ENCODE assay signal across 8 cellular contexts in the genomic region with DNA sequence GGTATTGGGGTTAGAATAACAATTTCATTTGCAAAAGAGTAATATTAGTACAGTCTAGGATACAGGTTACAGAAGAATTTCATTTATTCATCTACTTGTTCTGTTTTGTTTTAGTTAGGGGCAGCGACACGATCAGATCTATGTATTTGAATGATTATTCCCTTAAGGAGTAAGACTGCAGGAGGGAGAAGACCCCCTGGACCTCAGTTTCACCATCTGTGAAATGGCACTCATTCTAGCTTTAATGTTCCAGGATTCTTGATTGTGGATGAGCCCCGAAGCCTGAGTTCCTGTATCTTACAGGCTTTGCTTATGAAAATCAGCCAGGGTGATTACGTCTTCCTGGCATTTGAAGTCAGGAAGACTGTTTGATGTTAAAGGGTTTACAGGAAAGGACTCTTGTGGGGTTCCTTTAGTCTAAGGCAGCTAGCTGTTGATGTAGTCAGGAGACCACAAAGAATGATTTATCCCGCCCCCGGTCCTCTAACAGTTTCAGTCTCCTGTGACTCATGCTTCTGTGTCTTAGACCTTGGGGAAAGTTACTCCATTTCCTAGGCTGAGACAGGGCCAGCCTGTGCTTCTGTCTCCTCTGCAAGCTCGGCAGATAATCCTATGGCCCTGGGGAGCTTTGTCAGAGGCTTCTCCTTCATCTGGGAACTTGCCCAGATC. TPM values are rescaled to one million over a fixed set of nuclear protein-coding genes. Genes with fewer than 3 reads are reported as not detected.
DNase-seq lines count a peak whose midpoint lies in the region; ATAC-seq, FAIRE-seq and TF ChIP-seq lines count a peak whose summit lies in the region.

No MANE protein-coding gene starts in this region.

- DNase-seq in GDM1 (lab: John Stamatoyannopoulos, UW) (peak; percentile 81), GOT3 (lab: John Stamatoyannopoulos, UW) (peak; percentile 71), LoVo (ENCODE audit: low spot score) (peak; percentile 64), endothelial cell of umbilical vein (ENCODE audit: low read depth, low spot score) (peak; percentile 87), omental fat pad (ENCODE audit: low spot score) (no peak), urothelium cell line (ENCODE audit: low spot score) (peak; percentile 84), NCI-H510A (lab: John Stamatoyannopoulos, UW) (no peak)
- DNase-seq in activated CD4-positive, alpha-beta T cell treated with anti-CD3 and anti-CD28 coated beads, Interleukin-2, amount 50 U/mL, for 48 hours: peak; percentile 63 to 78

- FAIRE-seq in endothelial cell of umbilical vein (lab: Jason Lieb, UNC) (peak; percentile 88), urothelium cell line (lab: Jason Lieb, UNC) (no peak)

- H3K79me2 ChIP-seq in endothelial cell of umbilical vein (ENCODE audit: control insufficient read depth, insufficient read depth, low read length): no peaks in the 10 kb centered on the region

- no peak for TF ChIP-seq POLR2A in endothelial cell of umbilical vein (IDR thresholded peaks at IDR 0.05; ENCODE audit: low read depth, low read length)

- H3K27ac ChIP-seq in endothelial cell of umbilical vein (ENCODE audit: insufficient read depth, low read depth, low read length): no peak overlapping the region

- H2AFZ ChIP-seq in endothelial cell of umbilical vein (ENCODE audit: low read depth, low read length): peak overlapping the region; percentile 41

- H3K4me3 ChIP-seq in endothelial cell of umbilical vein (replicated peaks in 1 of 3; ENCODE audit: insufficient read depth in 1 of 3, low read depth in 1 of 3, low read length in 3 of 3): no peak overlapping the region

- no peaks in the 10 kb centered on the region for H3K9me1 ChIP-seq in endothelial cell of umbilical vein (replicated peaks; ENCODE audit: control insufficient read depth, extremely low read depth, insufficient read depth, low read length)

- intact Hi-C loops in endothelial cell of umbilical vein (cut with micrococcal nuclease): no loop called here

- peaks cover 9% of the 10 kb centered on the region for H3K4me1 ChIP-seq in endothelial cell of umbilical vein (ENCODE audit: control insufficient read depth, extremely low read depth, insufficient read depth, low read length)

- no peak overlapping the region for H3K9ac ChIP-seq in endothelial cell of umbilical vein (replicated peaks; ENCODE audit: extremely low read depth, insufficient read depth, low read length)

- no peaks in the 10 kb centered on the region for H4K20me1 ChIP-seq in endothelial cell of umbilical vein (replicated peaks; ENCODE audit: control insufficient read depth, extremely low read depth, insufficient read depth, low read length)

- CTCF ChIA-PET in endothelial cell of umbilical vein (lab: Charles Lee): interaction anchor here (1.2 to 2.7 kb wide), 4 partner anchors 11 to 375 kb away, joined by 3 to 33 read pairs (median 10); partner anchors contain the start of gene SMIM3

- peak overlapping the region; percentile 6 for H3K4me2 ChIP-seq in endothelial cell of umbilical vein (ENCODE audit: insufficient read depth, low read length)

- POLR2A ChIA-PET in endothelial cell of umbilical vein (lab: Charles Lee): no interaction called here

- no TSS peak for BruUV-seq in endothelial cell of umbilical vein (replicated peaks; lab: Mats Ljungman, UMichigan)

- peak; percentile 88 for ATAC-seq in omental fat pad (ENCODE audit: low FRiP score)

- dilution Hi-C loops in endothelial cell of umbilical vein (cut with MboI; ENCODE audit: extremely low pct_ligation_motif_present, low sequenced_read_pairs): no loop called here

- no peaks in the 10 kb centered on the region for H3K9me3 ChIP-seq in endothelial cell of umbilical vein (replicated peaks; ENCODE audit: control insufficient read depth, insufficient read depth, low read length)

- no peaks in the 10 kb centered on the region for H3K36me3 ChIP-seq in endothelial cell of umbilical vein (ENCODE audit: control insufficient read depth in 2 of 2, extremely low read depth in 1 of 2, insufficient read depth in 2 of 2, low read length in 2 of 2)

- H3K27me3 ChIP-seq in endothelial cell of umbilical vein (ENCODE audit: control insufficient read depth in 2 of 2, insufficient read depth in 2 of 2, low read length in 2 of 2): peaks cover 7 to 9% of the 10 kb centered on the region in 2 experiments

- TF ChIP-seq CTCF in endothelial cell of umbilical vein (IDR thresholded peaks at IDR 0.05; ENCODE audit: extremely low read depth in 1 of 2, insufficient read depth in 1 of 2, low read depth in 1 of 2, low read length in 2 of 2) (no peak), omental fat pad (IDR thresholded peaks at IDR 0.05) (no peak)

TF ChIP-seq in endothelial cell of umbilical vein, 7 proteins besides CTCF, POLR2A, EP300 and RAD21:
- peak; percentile 81 for TF ChIP-seq FOS (IDR thresholded peaks at IDR 0.05; ENCODE audit: borderline replicate concordance, insufficient read depth, low read length)
- TF ChIP-seq JUN (IDR thresholded peaks at IDR 0.05; ENCODE audit: borderline replicate concordance, insufficient read depth, insufficient read length, low read depth): no peak

RNA-seq across cellular contexts. Expression of gene SMIM3, which starts 11.5 kb away (rescaled TPM):
- total RNA-seq in endothelial cell of umbilical vein: 0.97 and 1.0 TPM in 2 replicates
- 1.4 and 2.0 TPM in 2 replicates for polyA plus RNA-seq in endothelial cell of umbilical vein
- 1.8 TPM in 2 replicates for polyA plus RNA-seq in endothelial cell of umbilical vein (2011; cell fraction: cytosol; rRNA removed)
- polyA plus RNA-seq in endothelial cell of umbilical vein (2011; cell fraction: nucleus; rRNA removed): 0.74 and 0.94 TPM in 2 replicates
- 0.59 and 1.2 TPM in 2 replicates for polyA plus RNA-seq in endothelial cell of umbilical vein (2012)
- polyA minus RNA-seq in endothelial cell of umbilical vein: 0.75 and 1.6 TPM in 2 replicates
- not detected for polyA minus RNA-seq in endothelial cell of umbilical vein (2011; cell fraction: cytosol; rRNA and poly(A)+ RNA removed)
- polyA minus RNA-seq in endothelial cell of umbilical vein (2011; cell fraction: nucleus; rRNA and poly(A)+ RNA removed): 0.48 TPM in 2 replicates
- 100 to 1,000 TPM; 140 to 211 (median 157) TPM for total RNA-seq in omental fat pad

RNA-seq across cellular contexts. Expression of gene DCTN4, which starts 31.3 kb away (rescaled TPM):
- 42.8 and 47.3 TPM in 2 replicates for total RNA-seq in endothelial cell of umbilical vein
- polyA plus RNA-seq in endothelial cell of umbilical vein: 18.8 and 22.4 TPM in 2 replicates
- polyA plus RNA-seq in endothelial cell of umbilical vein (2011; cell fraction: cytosol; rRNA removed): 22.7 and 24.4 TPM in 2 replicates
- polyA plus RNA-seq in endothelial cell of umbilical vein (2011; cell fraction: nucleus; rRNA removed): 42.1 and 42.4 TPM in 2 replicates
- polyA plus RNA-seq in endothelial cell of umbilical vein (2012): 21.6 and 26.9 TPM in 2 replicates
- polyA minus RNA-seq in endothelial cell of umbilical vein: 50.5 and 61.8 TPM in 2 replicates
- polyA minus RNA-seq in endothelial cell of umbilical vein (2011; cell fraction: cytosol; rRNA and poly(A)+ RNA removed): 29.8 TPM
- 80.2 and 92.1 TPM in 2 replicates for polyA minus RNA-seq in endothelial cell of umbilical vein (2011; cell fraction: nucleus; rRNA and poly(A)+ RNA removed)
- total RNA-seq in omental fat pad: 10 to 100 TPM; 52.2 to 84.9 (median 67.0) TPM

RNA-seq across cellular contexts. Expression of gene IRGM, which starts 56.2 kb away (rescaled TPM):
- not detected in 2 replicates for total RNA-seq in endothelial cell of umbilical vein
- not detected in 2 replicates for polyA plus RNA-seq in endothelial cell of umbilical vein
- polyA plus RNA-seq in endothelial cell of umbilical vein (2011; cell fraction: cytosol; rRNA removed): not detected in 2 replicates
- polyA plus RNA-seq in endothelial cell of umbilical vein (2011; cell fraction: nucleus; rRNA removed): not detected in 2 replicates
- not detected in 2 replicates for polyA plus RNA-seq in endothelial cell of umbilical vein (2012)
- not detected in 2 replicates for polyA minus RNA-seq in endothelial cell of umbilical vein
- not detected for polyA minus RNA-seq in endothelial cell of umbilical vein (2011; cell fraction: cytosol; rRNA and poly(A)+ RNA removed)
- polyA minus RNA-seq in endothelial cell of umbilical vein (2011; cell fraction: nucleus; rRNA and poly(A)+ RNA removed): not detected in 2 replicates
- 1 to 10 TPM in 2 of 4 donors, not detected in 2; 1.1 to 1.8 TPM for total RNA-seq in omental fat pad

Comparison
In these comparisons a context has a peak if more than half of its experiments do, and no peak if none do; other contexts are left out.
1. DNase-seq: peak in GDM1 (single experiment), GOT3 (single experiment), LoVo (single experiment), activated CD4-positive, alpha-beta T cell treated with anti-CD3 and anti-CD28 coated beads, Interleukin-2, amount 50 U/mL, for 48 hours (2 of 2), endothelial cell of umbilical vein (single experiment) and urothelium cell line (single experiment); none in omental fat pad (single experiment) and NCI-H510A (single experiment).
2. RNA of gene SMIM3, which starts 11.5 kb away (total RNA-seq): 140 to 211 TPM in omental fat pad; 0.97 to 1.0 TPM in endothelial cell of umbilical vein; every median in the first group is over 10 times any median in the second.